30 cellular contexts compared by ENCODE assay signal in the genomic region with DNA sequence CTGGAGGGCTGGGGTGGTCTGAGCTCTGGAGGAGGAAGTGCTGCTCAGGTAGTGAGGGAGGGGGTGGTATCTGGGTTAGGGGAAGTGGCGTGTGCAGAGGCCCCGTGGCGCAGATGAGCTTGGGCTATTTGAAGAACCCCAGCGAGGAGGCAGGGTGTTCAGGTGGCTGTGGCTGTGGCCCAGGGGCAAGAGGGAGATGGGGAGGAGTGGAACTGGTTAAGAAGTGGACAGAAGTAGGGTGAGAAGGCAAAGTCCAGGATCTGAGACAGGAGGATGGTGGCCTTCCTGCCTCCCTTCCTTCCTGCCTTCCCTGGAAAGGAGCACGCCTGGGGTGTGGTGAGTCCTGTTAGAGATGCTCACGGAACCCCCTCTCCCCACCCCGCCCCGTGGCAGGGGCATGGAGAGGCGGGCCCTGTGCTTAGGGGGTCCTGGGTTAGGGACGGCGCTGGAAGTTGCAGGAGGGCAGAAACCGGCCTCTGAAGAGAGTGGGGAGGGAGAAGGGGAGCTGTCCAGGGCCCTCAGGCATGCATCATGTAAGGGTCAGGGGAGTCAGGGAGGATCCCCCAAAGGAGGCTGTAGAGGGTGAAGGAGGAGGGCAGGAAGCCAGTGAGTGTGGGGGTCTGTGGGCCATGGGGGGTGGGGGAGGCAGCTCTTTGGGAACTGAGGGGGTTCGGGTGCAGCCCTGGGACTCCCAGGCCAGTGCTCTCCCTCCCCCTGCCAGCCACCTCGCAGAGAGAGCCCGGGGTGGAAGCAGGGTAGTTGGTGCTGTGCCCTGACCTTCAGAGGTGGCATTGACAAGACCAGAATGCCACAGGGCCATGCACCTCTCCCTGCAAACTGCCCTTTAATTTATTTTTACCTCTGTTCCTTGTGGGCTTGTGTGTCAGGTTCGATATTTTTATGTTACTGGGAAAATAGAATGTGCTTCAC.
DNase-seq lines count a peak whose midpoint lies in the region; ATAC-seq and TF ChIP-seq lines count a peak whose summit lies in the region.
"Had no signal": no experiment of that assay in that cellular context is flagged by ENCODE, and none has a peak within 500 bp of the region (broad histone marks: within the 10 kb centered on the region; RNA-seq: fewer than 3 reads in every experiment).

No MANE protein-coding gene starts in this region.

- peak overlapping the region in 2 of 3 donors; percentile 8 to 27 for H3K9ac ChIP-seq in skeletal muscle tissue (ENCODE audit: low read depth in 1 of 3, low read length in 3 of 3)

- H3K36me3 ChIP-seq in left ventricle myocardium inferior (peaks cover 33% of the 10 kb centered on the region), skeletal muscle tissue (ENCODE audit: control insufficient read depth in 3 of 3, insufficient read depth in 3 of 3, low read length in 3 of 3) (peaks cover 18 to 27% (median 21%) of the 10 kb centered on the region in 3 donors)
- H3K36me3 ChIP-seq: breast epithelium, colonic mucosa, uterus had no signal

- H3K27me3 Mint-ChIP-seq in activated naive CD4-positive, alpha-beta T cell treated with anti-CD3 and anti-CD28 coated beads, Interleukin-2, amount 10 ng/mL, durations not matched to agents 7 days and 5 days: no peaks in the 10 kb centered on the region
- H3K27me3 Mint-ChIP-seq: activated CD4-positive, alpha-beta T cell treated with anti-CD3 and anti-CD28 coated beads for 36 hours; progenitor cell of endocrine pancreas had no signal

- ATAC-seq in activated naive CD4-positive, alpha-beta T cell treated with anti-CD3 and anti-CD28 coated beads, Interleukin-2, amount 50 U/mL, for 72 hours: no peak
- ATAC-seq: A549; activated CD4-positive, alpha-beta T cell treated with anti-CD3 and anti-CD28 coated beads for 36 hours; activated T-cell treated with anti-CD3 and anti-CD28 coated beads, Interleukin-2, amount 50 U/mL, for 4 hours; mucosa of descending colon had no signal

- no peaks in the 10 kb centered on the region for H3K9me3 Mint-ChIP-seq in activated naive CD4-positive, alpha-beta T cell treated with anti-CD3 and anti-CD28 coated beads, Interleukin-2, amount 50 U/mL, for 72 hours
- no peaks in the 10 kb centered on the region for H3K9me3 Mint-ChIP-seq in activated naive CD4-positive, alpha-beta T cell treated with anti-CD3 and anti-CD28 coated beads, Interleukin-2, amount 10 ng/mL, durations not matched to agents 7 days and 5 days
- H3K9me3 Mint-ChIP-seq: activated T-cell treated with anti-CD3 and anti-CD28 coated beads, Interleukin-2, amount 50 U/mL, for 4 hours; neural crest cell had no signal

- H3K4me1 ChIP-seq in left ventricle myocardium inferior (peaks cover 30% of the 10 kb centered on the region), skeletal muscle tissue (ENCODE audit: control insufficient read depth in 3 of 3, insufficient read depth in 3 of 3, low read length in 3 of 3) (peaks cover 6 to 29% (median 19%) of the 10 kb centered on the region in 3 donors)
- H3K4me1 ChIP-seq: A549, breast epithelium, colonic mucosa, esophagus squamous epithelium, suprapubic skin, uterus had no signal

- H3K27ac Mint-ChIP-seq in activated naive CD4-positive, alpha-beta T cell treated with anti-CD3 and anti-CD28 coated beads, Interleukin-2, amount 50 U/mL, for 72 hours: peak overlapping the region; percentile 11 to 80
- H3K27ac Mint-ChIP-seq in activated naive CD4-positive, alpha-beta T cell treated with anti-CD3 and anti-CD28 coated beads, Interleukin-2, amount 10 ng/mL, durations not matched to agents 7 days and 5 days: no peak overlapping the region
- H3K27ac Mint-ChIP-seq: activated CD4-positive, alpha-beta T cell treated with anti-CD3 and anti-CD28 coated beads for 36 hours; endodermal cell; progenitor cell of endocrine pancreas had no signal

- DNase-seq in activated naive CD4-positive, alpha-beta T cell treated with anti-CD3 and anti-CD28 coated beads, Interleukin-2, amount 50 U/mL, for 72 hours (ENCODE audit: low spot score in 2 of 2): no peak
- no peak for DNase-seq in activated naive CD4-positive, alpha-beta T cell treated with anti-CD3 and anti-CD28 coated beads, Interleukin-2, amount 10 ng/mL, durations not matched to agents 7 days and 5 days
- DNase-seq in NB4 (ENCODE audit: low read depth): peak; percentile 70
- DNase-seq in left ventricle myocardium inferior: peak; percentile 47
- no peak for DNase-seq in NCI-H446 treated with DMSO at 0.1 percent for 48 hours (lab: John Stamatoyannopoulos, UW)
- DNase-seq in head of caudate nucleus: no peak
- DNase-seq in NCI-H446 (lab: John Stamatoyannopoulos, UW): no peak
- DNase-seq: activated CD4-positive, alpha-beta T cell treated with anti-CD3 and anti-CD28 coated beads for 36 hours; activated naive CD4-positive, alpha-beta T cell; activated T-cell treated with anti-CD3 and anti-CD28 coated beads, Interleukin-2, amount 50 U/mL, for 4 hours; amygdala; colonic mucosa; endodermal cell; esophagus squamous epithelium; HCEC 1CT; mucosa of descending colon; NCI-H1092 treated with DMSO at 0.1 percent for 48 hours; NCI-H1930; NCI-H2227 treated with DMSO at 0.1 percent for 48 hours; NCI-H774; PC-9; stimulated activated CD4-positive, alpha-beta T cell treated with anti-CD3 and anti-CD28 coated beads, Interleukin-1b, Interleukin-23, amount 100 ng/mL, for 48 hours; uterus had no signal

- TF ChIP-seq POLR2A in NB4 (IDR thresholded peaks at IDR 0.05; ENCODE audit: extremely low read depth, insufficient read length): no peak

- no peaks in the 10 kb centered on the region for H3K36me3 Mint-ChIP-seq in activated naive CD4-positive, alpha-beta T cell treated with anti-CD3 and anti-CD28 coated beads, Interleukin-2, amount 50 U/mL, for 72 hours
- H3K36me3 Mint-ChIP-seq in activated naive CD4-positive, alpha-beta T cell treated with anti-CD3 and anti-CD28 coated beads, Interleukin-2, amount 10 ng/mL, durations not matched to agents 7 days and 5 days: no peaks in the 10 kb centered on the region

- H3K4me3 ChIP-seq in NB4 (ENCODE audit: low read depth, low read length) (no peak overlapping the region), left ventricle myocardium inferior (no peak overlapping the region), skeletal muscle tissue (ENCODE audit: low read length in 3 of 3) (no peak overlapping the region)
- H3K4me3 ChIP-seq: A549, breast epithelium, colonic mucosa, esophagus squamous epithelium, mucosa of descending colon, PC-9, skin epidermis, suprapubic skin, uterus had no signal

- H3K4me3 Mint-ChIP-seq in activated naive CD4-positive, alpha-beta T cell treated with anti-CD3 and anti-CD28 coated beads, Interleukin-2, amount 10 ng/mL, durations not matched to agents 7 days and 5 days: no peak overlapping the region
- H3K4me3 Mint-ChIP-seq: activated CD4-positive, alpha-beta T cell treated with anti-CD3 and anti-CD28 coated beads for 36 hours; activated T-cell treated with anti-CD3 and anti-CD28 coated beads, Interleukin-2, amount 50 U/mL, for 4 hours; endodermal cell; neural crest cell had no signal

- H3K4me1 Mint-ChIP-seq in activated naive CD4-positive, alpha-beta T cell treated with anti-CD3 and anti-CD28 coated beads, Interleukin-2, amount 10 ng/mL, durations not matched to agents 7 days and 5 days: no peaks in the 10 kb centered on the region
- H3K4me1 Mint-ChIP-seq: activated CD4-positive, alpha-beta T cell treated with anti-CD3 and anti-CD28 coated beads for 36 hours had no signal

- no peaks in the 10 kb centered on the region for H3K27me3 ChIP-seq in left ventricle myocardium inferior (ENCODE audit: low read depth)
- no peaks in the 10 kb centered on the region for H3K27me3 ChIP-seq in skeletal muscle tissue (ENCODE audit: control insufficient read depth in 3 of 3, insufficient read depth in 3 of 3, low read length in 3 of 3)
- H3K27me3 ChIP-seq: breast epithelium, colonic mucosa, esophagus squamous epithelium, suprapubic skin, uterus had no signal

- H3K27ac ChIP-seq in left ventricle myocardium inferior (replicated peaks) (peak overlapping the region; percentile 68), skeletal muscle tissue (ENCODE audit: low read depth, low read length) (no peak overlapping the region)
- H3K27ac ChIP-seq: A549, breast epithelium, colonic mucosa, esophagus squamous epithelium, PC-9, skin epidermis, suprapubic skin, uterus had no signal

- intact Hi-C loops in left ventricle myocardium inferior (cut with micrococcal nuclease): no loop called here
- intact Hi-C loops in head of caudate nucleus (cut with DNase I): no loop called here

- peaks cover 11% of the 10 kb centered on the region for H3K9me3 ChIP-seq in left ventricle myocardium inferior (replicated peaks)
- H3K9me3 ChIP-seq in skeletal muscle tissue (ENCODE audit: control insufficient read depth in 3 of 3, low read length in 3 of 3): no peaks in the 10 kb centered on the region
- H3K9me3 ChIP-seq: A549, colonic mucosa, esophagus squamous epithelium, mucosa of descending colon, suprapubic skin had no signal

- TF ChIP-seq CTCF in NB4 (IDR thresholded peaks at IDR 0.05; ENCODE audit: low read depth, low read length): no peak
- TF ChIP-seq CTCF in left ventricle myocardium inferior (IDR thresholded peaks at IDR 0.05; ENCODE audit: borderline replicate concordance): no peak

- CTCF ChIA-PET in activated naive CD4-positive, alpha-beta T cell treated with anti-CD3 and anti-CD28 coated beads, Interleukin-2, amount 10 ng/mL, durations not matched to agents 7 days and 5 days (lab: Charles Lee): no interaction called here

Comparison
In these comparisons a context has a peak if more than half of its experiments do, and no peak if none do; other contexts are left out.
1. DNase-seq: peak in NB4 (single experiment) and left ventricle myocardium inferior (single experiment); none in activated naive CD4-positive, alpha-beta T cell treated with anti-CD3 and anti-CD28 coated beads, Interleukin-2, amount 50 U/mL, for 72 hours (0 of 2), activated naive CD4-positive, alpha-beta T cell treated with anti-CD3 and anti-CD28 coated beads, Interleukin-2, amount 10 ng/mL, durations not matched to agents 7 days and 5 days (single experiment), NCI-H446 treated with DMSO at 0.1 percent for 48 hours (single experiment), head of caudate nucleus (0 of 42) and NCI-H446 (0 of 2).